ENCODE assay signal across 21 cellular contexts in genomic region chr19:32364040-32364439, GRCh38. TPM values are rescaled to one million over a fixed set of nuclear protein-coding genes. Genes with fewer than 3 reads are reported as not detected.
DNase-seq lines count a peak whose midpoint lies in the region; ATAC-seq, FAIRE-seq and TF ChIP-seq lines count a peak whose summit lies in the region.
"Had no signal": no experiment of that assay in that cellular context is flagged by ENCODE, and none has a peak within 500 bp of the region (broad histone marks: within the 10 kb centered on the region; RNA-seq: fewer than 3 reads in every experiment).

No MANE protein-coding gene starts in this region.

- WGBS in A549 (ENCODE audit: missing lambda C conversion rate), result 95% methylated on average over 1 of the region's 1 CpG
- 88 to 92% (median 90%) methylated on average over 1 of the region's 1 CpG for WGBS in ovary, 3 donors

- H3K27me3 ChIP-seq in layer of hippocampus (ENCODE audit: control insufficient read depth, insufficient read depth, low read length) (no peaks in the 10 kb centered on the region), ovary (no peaks in the 10 kb centered on the region)
- H3K27me3 ChIP-seq: testis had no signal

- POLR2A ChIA-PET in A549 (lab: Yijun Ruan, JAX), result interaction anchor here (0.7 to 1.5 kb wide), 2 partner anchors 18 to 41 kb away, joined by 3 to 6 read pairs; partner anchors contain the start of genes DPY19L3 and ZNF507

- H3K4me2 ChIP-seq in A549, result no peak overlapping the region

- H3K27ac ChIP-seq in A549, result peak overlapping the region; percentile 45 to 50; a peak in 4 of 6 replicates
- peak overlapping the region; percentile 83 for H3K27ac ChIP-seq in layer of hippocampus (ENCODE audit: low read depth, low read length)
- no peak overlapping the region for H3K27ac ChIP-seq in ovary
- H3K27ac ChIP-seq: testis had no signal

- H3K36me3 Mint-ChIP-seq in brain, result peaks cover 80% of the 10 kb centered on the region
- H3K36me3 Mint-ChIP-seq in stimulated activated effector memory CD8-positive, alpha-beta T cell treated with anti-CD3 and anti-CD28 coated beads, Interleukin-12 subunit alpha, Interleukin-12 subunit beta, amount 100 ng/mL, for 72 hours, result peaks cover 93% of the 10 kb centered on the region

- TF ChIP-seq EP300 in A549 (IDR thresholded peaks at IDR 0.05) (no peak), ovary (IDR thresholded peaks at IDR 0.05) (no peak)

- CTCF ChIA-PET in A549 (lab: Yijun Ruan, JAX), result interaction anchor here (0.6 to 2.7 kb wide), 6 partner anchors 11 to 201 kb away, joined by 3 to 22 read pairs (median 6); partner anchors contain the start of gene ZNF507

- no peak overlapping the region for H3K4me3 ChIP-seq in A549
- H3K4me3 ChIP-seq in ovary, result no peak overlapping the region
- H3K4me3 ChIP-seq: skin epidermis, testis had no signal

- no peaks in the 10 kb centered on the region for H3K27me3 Mint-ChIP-seq in brain
- H3K27me3 Mint-ChIP-seq: CD4-positive, CD25-positive, alpha-beta regulatory T cell had no signal

- intact Hi-C loops in ovary (cut with DNase I), result no loop called here

- H3K36me3 ChIP-seq in ovary, result no peaks in the 10 kb centered on the region

- DNase-seq in A549 (ENCODE audit: low read depth in 1 of 2, low spot score in 1 of 2) (no peak), ovary (no peak), GM12892 (ENCODE audit: insufficient read length) (no peak)
- no peak for DNase-seq in stimulated activated effector memory CD8-positive, alpha-beta T cell treated with anti-CD3 and anti-CD28 coated beads, Interleukin-12 subunit alpha, Interleukin-12 subunit beta, amount 100 ng/mL, for 72 hours (ENCODE audit: low spot score in 2 of 2)
- DNase-seq: CD4-positive, CD25-positive, alpha-beta regulatory T cell; cortex of kidney; foreskin melanocyte; mesenchymal stem cell; NCI-H2029; NCI-H510A treated with DMSO at 0.1 percent for 48 hours; SHP77; stimulated activated CD4-positive, alpha-beta T cell treated with anti-CD3 and anti-CD28 coated beads, Interleukin-4, amount 100 ng/mL, for 1 hour; testis had no signal

- H3K9me3 Mint-ChIP-seq in brain, result no peaks in the 10 kb centered on the region
- H3K9me3 Mint-ChIP-seq in stimulated activated effector memory CD8-positive, alpha-beta T cell treated with anti-CD3 and anti-CD28 coated beads, Interleukin-12 subunit alpha, Interleukin-12 subunit beta, amount 100 ng/mL, for 72 hours, result no peaks in the 10 kb centered on the region
- H3K9me3 Mint-ChIP-seq: activated T-helper 2 cell treated with anti-CD3 and anti-CD28 coated beads, Interferon-gamma antibody, Interleukin-2, Interleukin-4, amounts not matched to agents 10 μg/mL and 5 μg/mL and 100 μg/mL, durations not matched to agents 14 hours and 24 hours and 36 hours; CD4-positive, CD25-positive, alpha-beta regulatory T cell; neural crest cell; T-helper 1 cell treated with Interleukin-12 subunit alpha and Interleukin-12 subunit beta and Interleukin-4 antibody, amounts not matched to agents 30 μg/mL and 1 μg/mL, for 36 hours had no signal

- TF ChIP-seq CTCF in A549 (IDR thresholded peaks at IDR 0.05) (no peak), brain (conservative IDR thresholded peaks at IDR 0.05) (no peak), ovary (IDR thresholded peaks at IDR 0.05) (no peak)

- peaks cover 41% of the 10 kb centered on the region for H3K4me1 ChIP-seq in A549
- H3K4me1 ChIP-seq in ovary (ENCODE audit: insufficient read depth), result no peaks in the 10 kb centered on the region
- H3K4me1 ChIP-seq: testis had no signal

- FAIRE-seq in A549 (lab: Jason Lieb, UNC) (no peak), GM12892 (lab: Jason Lieb, UNC) (no peak)

- TF ChIP-seq RAD21 in A549 (conservative IDR thresholded peaks at IDR 0.05 in 1 of 2, IDR thresholded peaks at IDR 0.05 in 1 of 2), result no peak

- H3K9me3 ChIP-seq in A549 (no peaks in the 10 kb centered on the region), ovary (no peaks in the 10 kb centered on the region)
- H3K9me3 ChIP-seq: testis had no signal

- ATAC-seq in A549, result no peak
- ATAC-seq in stimulated activated effector memory CD8-positive, alpha-beta T cell treated with anti-CD3 and anti-CD28 coated beads, Interleukin-12 subunit alpha, Interleukin-12 subunit beta, amount 100 ng/mL, for 72 hours, result no peak
- ATAC-seq in GM18520 (IDR thresholded peaks at IDR 0.05; ENCODE audit: unreplicated experiment), result no peak
- ATAC-seq in HG02970 (IDR thresholded peaks at IDR 0.05; ENCODE audit: low FRiP score, unreplicated experiment), result no peak

- H3K4me1 Mint-ChIP-seq in brain, result peaks cover 7% of the 10 kb centered on the region
- peaks cover 48% of the 10 kb centered on the region for H3K4me1 Mint-ChIP-seq in stimulated activated effector memory CD8-positive, alpha-beta T cell treated with anti-CD3 and anti-CD28 coated beads, Interleukin-12 subunit alpha, Interleukin-12 subunit beta, amount 100 ng/mL, for 72 hours
- H3K4me1 Mint-ChIP-seq: neural crest cell had no signal

- TF ChIP-seq POLR2A in A549 (IDR thresholded peaks at IDR 0.05; ENCODE audit: low read length), result no peak
- TF ChIP-seq POLR2A in ovary (IDR thresholded peaks at IDR 0.05), result no peak
- TF ChIP-seq POLR2A in GM12892 (IDR thresholded peaks at IDR 0.05; ENCODE audit: low read depth, low read length), result no peak

- no peak overlapping the region for H3K4me3 Mint-ChIP-seq in brain
- no peak overlapping the region for H3K4me3 Mint-ChIP-seq in stimulated activated effector memory CD8-positive, alpha-beta T cell treated with anti-CD3 and anti-CD28 coated beads, Interleukin-12 subunit alpha, Interleukin-12 subunit beta, amount 100 ng/mL, for 72 hours
- H3K4me3 Mint-ChIP-seq: CD4-positive, CD25-positive, alpha-beta regulatory T cell; neural crest cell; T-helper 1 cell treated with Interleukin-12 subunit alpha and Interleukin-12 subunit beta and Interleukin-4 antibody, amounts not matched to agents 30 μg/mL and 1 μg/mL, for 36 hours had no signal

- peak overlapping the region in 4 of 5 experiments; percentile 27 to 74 (median 46) for H3K27ac Mint-ChIP-seq in brain
- H3K27ac Mint-ChIP-seq in stimulated activated effector memory CD8-positive, alpha-beta T cell treated with anti-CD3 and anti-CD28 coated beads, Interleukin-12 subunit alpha, Interleukin-12 subunit beta, amount 100 ng/mL, for 72 hours, result peak overlapping the region; percentile 50
- H3K27ac Mint-ChIP-seq: activated T-helper 2 cell treated with anti-CD3 and anti-CD28 coated beads, Interferon-gamma antibody, Interleukin-2, Interleukin-4, amounts not matched to agents 10 μg/mL and 5 μg/mL and 100 μg/mL, durations not matched to agents 14 hours and 24 hours and 36 hours; T-helper 1 cell treated with Interleukin-12 subunit alpha and Interleukin-12 subunit beta and Interleukin-4 antibody, amounts not matched to agents 30 μg/mL and 1 μg/mL, for 36 hours had no signal

TF ChIP-seq in A549, 52 proteins besides CTCF, POLR2A, EP300 and RAD21:
- TF ChIP-seq EHF (CRISPR knock-in tag; IDR thresholded peaks at IDR 0.05), result no peak
- TF ChIP-seq JUNB (IDR thresholded peaks at IDR 0.05), result no peak
- TF ChIP-seq MYC (IDR thresholded peaks at IDR 0.05; ENCODE audit: borderline replicate concordance, low read length), result no peak
- TF ChIP-seq ATOH8 (CRISPR knock-in tag; IDR thresholded peaks at IDR 0.05; ENCODE audit: low read depth), result no peak
- TF ChIP-seq FOSB (CRISPR knock-in tag; IDR thresholded peaks at IDR 0.05), result no peak
- no peak for TF ChIP-seq HOXB13 (CRISPR knock-in tag; IDR thresholded peaks at IDR 0.05; ENCODE audit: low read depth)
- no peak for TF ChIP-seq ZNF302 (CRISPR knock-in tag; IDR thresholded peaks at IDR 0.05)

RNA-seq across cellular contexts. Expression of gene ZNF507, which starts 18.6 kb away (rescaled TPM):
- polyA plus RNA-seq in A549 (2011; rRNA removed) (49.8 and 50.1 TPM in 2 replicates), A549 (2017; fragmentation: RNase III; extraction: RNeasy Plus Mini Kit Qiagen cat#74134 plus additional on column Dnase treatment) (14.0 to 14.9 TPM (median 14.6 TPM) in 3 replicates), brain (ENCODE audit: insufficient read depth, low read depth, low replicate concordance) (16.7 TPM), ovary (10 to 100 TPM in 1 of 2 donors, 1 to 10 TPM in 1; 6.4 to 13.6 TPM)
- polyA plus RNA-seq in A549 (2012; cell fraction: cytosol; rRNA removed), result 11.6 and 12.2 TPM in 2 replicates
- 8.4 and 11.3 TPM in 2 replicates for polyA plus RNA-seq in A549 (2012; cell fraction: nucleus; rRNA removed)
- 40.2 and 42.9 TPM in 2 replicates for polyA minus RNA-seq in A549 (2011; rRNA and poly(A)+ RNA removed)
- total RNA-seq in ovary, result 10 to 100 TPM; 13.2 to 30.5 (median 25.4) TPM
- polyA plus RNA-seq in GM12892 (2012; ENCODE audit: missing spikeins), result 10.9 TPM

RNA-seq across cellular contexts. Expression of gene DPY19L3, which starts 41.5 kb away (rescaled TPM):
- polyA plus RNA-seq in A549 (2011; rRNA removed) (28.9 and 29.6 TPM in 2 replicates), A549 (2017; fragmentation: RNase III; extraction: RNeasy Plus Mini Kit Qiagen cat#74134 plus additional on column Dnase treatment) (14.9 to 16.6 TPM (median 15.7 TPM) in 3 replicates), brain (ENCODE audit: insufficient read depth, low read depth, low replicate concordance) (25.4 TPM), ovary (10 to 100 TPM in 1 of 2 donors, 1 to 10 TPM in 1; 9.6 to 20.1 TPM)
- polyA plus RNA-seq in A549 (2012; cell fraction: cytosol; rRNA removed), result 22.4 and 26.1 TPM in 2 replicates
- polyA plus RNA-seq in A549 (2012; cell fraction: nucleus; rRNA removed), result 63.6 and 79.2 TPM in 2 replicates
- 39.7 and 51.2 TPM in 2 replicates for polyA minus RNA-seq in A549 (2011; rRNA and poly(A)+ RNA removed)
- 10 to 100 TPM; 25.3 to 49.8 (median 44.4) TPM for total RNA-seq in ovary
- polyA plus RNA-seq in GM12892 (2012; ENCODE audit: missing spikeins), result 8.8 TPM

Comparison
In these comparisons a context has a peak if more than half of its experiments do, and no peak if none do; other contexts are left out.
1. H3K27ac ChIP-seq: peak in A549 (2 of 2) and layer of hippocampus (single experiment); none in ovary (0 of 2).